In the genomic region with DNA sequence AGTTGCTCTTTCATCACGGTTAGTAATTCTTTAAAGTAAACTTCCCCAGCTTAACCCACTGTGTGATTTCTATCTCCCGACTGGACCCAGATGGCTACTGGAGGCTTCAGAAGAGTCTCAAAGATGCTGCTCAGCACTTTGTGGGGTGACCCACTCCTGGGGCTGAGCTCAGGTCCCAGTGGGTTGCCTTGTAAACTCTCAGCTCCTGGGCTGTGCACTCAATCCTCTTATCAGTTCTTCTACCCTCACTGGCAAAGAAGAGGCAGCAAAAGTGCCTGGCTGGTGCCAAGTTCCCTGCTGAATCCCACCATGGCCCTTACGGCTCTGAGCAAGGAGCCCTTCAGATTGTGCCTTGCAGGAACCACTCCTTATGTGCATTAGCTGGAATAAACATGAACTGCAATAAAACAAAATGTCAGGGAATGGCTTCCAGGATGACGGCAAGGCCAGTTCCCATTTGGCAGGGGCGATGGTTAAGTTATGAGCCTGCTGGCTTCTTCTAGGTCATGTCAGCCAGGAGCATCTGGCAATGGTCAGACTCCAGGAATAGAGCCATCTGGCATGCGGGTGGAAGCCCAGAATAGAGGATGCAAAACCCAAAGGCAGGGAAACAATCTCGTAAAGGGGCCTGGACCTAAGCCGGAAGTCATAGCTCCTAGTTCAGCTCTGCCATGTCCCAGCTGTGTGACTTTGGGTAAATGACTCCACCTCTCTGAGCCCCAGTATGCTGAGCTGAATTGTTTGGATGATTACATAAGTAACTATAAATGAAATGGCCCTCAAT, we compare ENCODE assay signal across 11 cellular contexts. TPM values are rescaled to one million over a fixed set of nuclear protein-coding genes. Genes with fewer than 3 reads are reported as not detected.
DNase-seq lines count a peak whose midpoint lies in the region; ATAC-seq and TF ChIP-seq lines count a peak whose summit lies in the region.
"Had no signal": no experiment of that assay in that cellular context is flagged by ENCODE, and none has a peak within 500 bp of the region (broad histone marks: within the 10 kb centered on the region; RNA-seq: fewer than 3 reads in every experiment).

No MANE protein-coding gene starts in this region.

- dilution Hi-C loops in IMR-90 (cut with HindIII; ENCODE audit: low sequenced_read_pairs, unreplicated experiment), result no loop called here

- no peak for TF ChIP-seq POLR2A in IMR-90 (IDR thresholded peaks at IDR 0.05; ENCODE audit: low read depth, low read length)

- H3K27me3 ChIP-seq in IMR-90 (ENCODE audit: control insufficient read depth, insufficient read depth, low read length) (peaks cover 8% of the 10 kb centered on the region), layer of hippocampus (ENCODE audit: control insufficient read depth, insufficient read depth, low read length) (no peaks in the 10 kb centered on the region), subcutaneous abdominal adipose tissue (ENCODE audit: control insufficient read depth in 5 of 5, insufficient read depth in 4 of 5, low read length in 5 of 5) (no peaks in the 10 kb centered on the region), foreskin keratinocyte (peaks cover 7% of the 10 kb centered on the region)
- H3K27me3 ChIP-seq: SJSA1 had no signal

- no peak overlapping the region for H2BK20ac ChIP-seq in IMR-90 (ENCODE audit: low read depth, low read length)

- ATAC-seq in IMR-90 (ENCODE audit: low read depth) (peak; percentile 5; the same call in 1 of the 2 replicates), GM18498 (IDR thresholded peaks at IDR 0.05; ENCODE audit: unreplicated experiment) (no peak), foreskin keratinocyte (no peak), GM21515 (IDR thresholded peaks at IDR 0.05; ENCODE audit: unreplicated experiment) (no peak), GM18517 (IDR thresholded peaks at IDR 0.05; ENCODE audit: unreplicated experiment) (no peak)

- no peaks in the 10 kb centered on the region for H3K9me1 ChIP-seq in IMR-90 (ENCODE audit: insufficient read depth, low read length)

- 20% methylated on average over 1 of the region's 8 CpGs; no CpG with 5 or more reads in 1 of the 2 experiments for WGBS in IMR-90 (ENCODE audit: extremely low coverage in 2 of 2, insufficient read length in 1 of 2), 2 experiments

- H4K5ac ChIP-seq in IMR-90 (ENCODE audit: low read depth, low read length), result no peak overlapping the region

- peaks cover 4% of the 10 kb centered on the region for H3K27me3 Mint-ChIP-seq in brain

- H3K14ac ChIP-seq in IMR-90 (replicated peaks; ENCODE audit: low read depth, low read length), result no peak overlapping the region

- no peak overlapping the region for H3K56ac ChIP-seq in IMR-90 (ENCODE audit: extremely low read depth, insufficient read depth, low read length)

- no peak overlapping the region for H3K4me2 ChIP-seq in IMR-90 (ENCODE audit: low read depth, low read length)

- no peak for TF ChIP-seq RAD21 in IMR-90 (IDR thresholded peaks at IDR 0.05; ENCODE audit: low read length)

- CTCF ChIA-PET in IMR-90 (lab: Yijun Ruan, JAX), result interaction anchor here (1.0 to 2.6 kb wide), 13 partner anchors 9 to 342 kb away, joined by 3 to 23 read pairs (median 5); a partner anchor contains a TSS

- H3K9ac ChIP-seq in IMR-90 (ENCODE audit: low read depth, low read length) (no peak overlapping the region), subcutaneous abdominal adipose tissue (ENCODE audit: low read length in 5 of 5) (peak overlapping the region in 1 of 5 donors; percentile 3)

- H3K36me3 Mint-ChIP-seq in brain, result no peaks in the 10 kb centered on the region

- H3K4ac ChIP-seq in IMR-90 (ENCODE audit: low read depth, low read length), result no peak overlapping the region; the same call in 1 of the 2 replicates

- DNase-seq in IMR-90, result no peak
- DNase-seq in foreskin keratinocyte, result no peak

- H3K18ac ChIP-seq in IMR-90 (ENCODE audit: low read depth, low read length), result no peak overlapping the region

- no peak overlapping the region for H2BK15ac ChIP-seq in IMR-90 (ENCODE audit: low read depth, low read length)

- TF ChIP-seq CTCF in IMR-90 (conservative IDR thresholded peaks at IDR 0.05; ENCODE audit: low read depth, low read length) (no peak), brain (conservative IDR thresholded peaks at IDR 0.05) (no peak), foreskin keratinocyte (conservative IDR thresholded peaks at IDR 0.05) (no peak)

- no peak overlapping the region for H2BK120ac ChIP-seq in IMR-90 (ENCODE audit: low read depth, low read length)

- POLR2A ChIA-PET in IMR-90 (lab: Charles Lee; ENCODE audit: unreplicated experiment), result no interaction called here

- no peak overlapping the region for H2AK9ac ChIP-seq in IMR-90 (replicated peaks; ENCODE audit: low read depth, low read length, poor library complexity)

- H3K79me1 ChIP-seq in IMR-90 (ENCODE audit: low read depth in 1 of 2, low read length in 2 of 2), result no peaks in the 10 kb centered on the region

- H3K4me3 ChIP-seq in IMR-90 (ENCODE audit: insufficient read depth, low read depth, low read length), result no peak overlapping the region
- H3K4me3 ChIP-seq in subcutaneous abdominal adipose tissue (ENCODE audit: low read depth in 1 of 5, low read length in 5 of 5), result no peak overlapping the region
- H3K4me3 ChIP-seq: SJSA1 had no signal

- H2AK5ac ChIP-seq in IMR-90 (ENCODE audit: low read depth, low read length), result no peak overlapping the region; the same call in 1 of the 2 replicates

- H3K4me1 ChIP-seq in IMR-90 (ENCODE audit: control insufficient read depth, insufficient read depth, low read length) (no peaks in the 10 kb centered on the region), subcutaneous abdominal adipose tissue (ENCODE audit: control insufficient read depth in 5 of 5, insufficient read depth in 5 of 5, low read length in 5 of 5) (peaks cover 9 to 25% (median 16%) of the 10 kb centered on the region in 5 donors), foreskin keratinocyte (no peaks in the 10 kb centered on the region)

- BruUV-seq in IMR-90 (replicated peaks; lab: Mats Ljungman, UMichigan), result no TSS peak

- H3K27ac ChIP-seq in IMR-90 (ENCODE audit: insufficient read depth, low read length) (no peak overlapping the region), layer of hippocampus (ENCODE audit: low read depth, low read length) (peak overlapping the region; percentile 8), subcutaneous abdominal adipose tissue (ENCODE audit: low read depth, low read length) (peak overlapping the region; percentile 79), foreskin keratinocyte (no peak overlapping the region)
- H3K27ac ChIP-seq: SJSA1 had no signal

- H4K91ac ChIP-seq in IMR-90 (ENCODE audit: insufficient read depth, low read depth, low read length), result no peak overlapping the region

- peaks cover 5% of the 10 kb centered on the region for H3K4me1 Mint-ChIP-seq in brain

- peaks cover 0 to 2% (median 0%) of the 10 kb centered on the region in 5 experiments for H3K9me3 Mint-ChIP-seq in brain

- no peak overlapping the region for H2BK5ac ChIP-seq in IMR-90 (ENCODE audit: low read depth, low read length, poor library complexity, severe bottlenecking)

- H3K36me3 ChIP-seq in IMR-90 (ENCODE audit: control insufficient read depth, insufficient read depth, low read length), result no peaks in the 10 kb centered on the region
- H3K36me3 ChIP-seq in subcutaneous abdominal adipose tissue (ENCODE audit: control insufficient read depth in 5 of 5, insufficient read depth in 5 of 5, low read length in 5 of 5), result no peaks in the 10 kb centered on the region
- H3K36me3 ChIP-seq: SJSA1 had no signal

- H4K20me1 ChIP-seq in IMR-90 (ENCODE audit: insufficient read depth, low read length), result no peaks in the 10 kb centered on the region

- no peaks in the 10 kb centered on the region for H3K9me3 ChIP-seq in IMR-90 (ENCODE audit: control insufficient read depth, insufficient read depth, low read length)
- no peaks in the 10 kb centered on the region for H3K9me3 ChIP-seq in subcutaneous abdominal adipose tissue (ENCODE audit: control insufficient read depth in 5 of 5, low read length in 5 of 5)
- H3K9me3 ChIP-seq: SJSA1 had no signal

- H2AFZ ChIP-seq in IMR-90 (replicated peaks; ENCODE audit: low read length, poor library complexity), result peak overlapping the region; percentile 51

- in situ Hi-C loops in IMR-90 (cut with MboI; ENCODE audit: low sequenced_read_pairs), result loop anchor here (10.0 kb wide), 1 partner anchor 339 kb away; no protein-coding TSS in a partner anchor

- H3K27ac Mint-ChIP-seq in brain, result peak overlapping the region in 3 of 5 experiments; percentile 32 to 71 (median 34)

- 0 out of 4 replicates have a peak overlapping the region, but pooled peaks of 1 of the 2 experiments have one; percentile 53 for H4K8ac ChIP-seq in IMR-90 (ENCODE audit: low read depth in 2 of 2, low read length in 2 of 2)

- intact Hi-C loops in IMR-90 (cut with micrococcal nuclease), result loop anchor here (1.0 to 5.0 kb wide), 4 partner anchors 71 to 340 kb away; a partner anchor contains a TSS

- H3K23ac ChIP-seq in IMR-90 (ENCODE audit: low read depth, low read length), result no peak overlapping the region

- H3K4me3 Mint-ChIP-seq in brain, result peak overlapping the region in 1 of 5 experiments; percentile 32

TF ChIP-seq in IMR-90, 13 proteins besides CTCF, POLR2A, EP300 and RAD21 (continues in another document):
- TF ChIP-seq RFX5 (IDR thresholded peaks at IDR 0.05; ENCODE audit: low read depth, low read length), result no peak
- no peak for TF ChIP-seq NFE2L2 (IDR thresholded peaks at IDR 0.05; ENCODE audit: low read depth, low read length)
- TF ChIP-seq, protein P1, sequence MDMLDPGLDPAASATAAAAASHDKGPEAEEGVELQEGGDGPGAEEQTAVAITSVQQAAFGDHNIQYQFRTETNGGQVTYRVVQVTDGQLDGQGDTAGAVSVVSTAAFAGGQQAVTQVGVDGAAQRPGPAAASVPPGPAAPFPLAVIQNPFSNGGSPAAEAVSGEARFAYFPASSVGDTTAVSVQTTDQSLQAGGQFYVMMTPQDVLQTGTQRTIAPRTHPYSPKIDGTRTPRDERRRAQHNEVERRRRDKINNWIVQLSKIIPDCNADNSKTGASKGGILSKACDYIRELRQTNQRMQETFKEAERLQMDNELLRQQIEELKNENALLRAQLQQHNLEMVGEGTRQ (IDR thresholded peaks at IDR 0.05; ENCODE audit: low read depth, low read length), result no peak
- no peak for TF ChIP-seq MAZ (IDR thresholded peaks at IDR 0.05; ENCODE audit: borderline replicate concordance, low read depth, low read length)

RNA-seq across cellular contexts. Expression of a gene that starts 6.7 kb away (rescaled TPM):
- not detected in 2 replicates for total RNA-seq in IMR-90 (2012; rRNA removed)
- polyA plus RNA-seq in IMR-90 (2012; rRNA removed), result not detected in 2 replicates
- polyA plus RNA-seq in IMR-90 (2012; cell fraction: cytosol; rRNA removed), result not detected in 2 replicates
- not detected in 2 replicates for polyA plus RNA-seq in IMR-90 (2012; cell fraction: nucleus; rRNA removed; ENCODE audit: low replicate concordance)
- polyA plus RNA-seq in brain (ENCODE audit: insufficient read depth, low read depth, low replicate concordance), result not detected
- not detected in 2 replicates for total RNA-seq in foreskin keratinocyte
- not detected in 2 replicates for polyA plus RNA-seq in foreskin keratinocyte
- total RNA-seq: H4, LHCN-M2 had no signal

RNA-seq across cellular contexts. Expression of a gene that starts 23.7 kb away (rescaled TPM):
- total RNA-seq in IMR-90 (2012; rRNA removed) (not detected in 2 replicates), foreskin keratinocyte (0.07 TPM in 1 of 2 replicates, not detected in the other)
- polyA plus RNA-seq in IMR-90 (2012; rRNA removed) (not detected in 2 replicates), brain (ENCODE audit: insufficient read depth, low read depth, low replicate concordance) (not detected), foreskin keratinocyte (not detected in 2 replicates)
- polyA plus RNA-seq in IMR-90 (2012; cell fraction: cytosol; rRNA removed), result not detected in 2 replicates
- polyA plus RNA-seq in IMR-90 (2012; cell fraction: nucleus; rRNA removed; ENCODE audit: low replicate concordance), result not detected in 2 replicates
- total RNA-seq: H4, LHCN-M2, SJSA1 had no signal

Comparison
In these comparisons a context has a peak if more than half of its experiments do, and no peak if none do; other contexts are left out.
1. H3K27ac ChIP-seq: peak in layer of hippocampus (single experiment) and subcutaneous abdominal adipose tissue (single experiment); none in IMR-90 (single experiment) and foreskin keratinocyte (single experiment).